In genomic region chr4:113784497-113785254, GRCh38 we compare ENCODE assay signal across 8 cellular contexts. TPM values are rescaled to one million over a fixed set of nuclear protein-coding genes. Genes with fewer than 3 reads are reported as not detected.
DNase-seq lines count a peak whose midpoint lies in the region; ATAC-seq and TF ChIP-seq lines count a peak whose summit lies in the region.

No MANE protein-coding gene starts in this region.

- ATAC-seq in GM21717 (IDR thresholded peaks at IDR 0.05; ENCODE audit: unreplicated experiment) (no peak), GM21381 (IDR thresholded peaks at IDR 0.05; ENCODE audit: unreplicated experiment) (no peak)

- TF ChIP-seq CTCF in fibroblast of mammary gland (conservative IDR thresholded peaks at IDR 0.05; ENCODE audit: control insufficient read depth, insufficient read depth, low read depth, low read length), result no peak

- no peak overlapping the region for H3K4me3 ChIP-seq in fibroblast of mammary gland (ENCODE audit: control insufficient read depth, low read depth, low read length)

- peak; percentile 89 for DNase-seq in H4 (ENCODE audit: low spot score)
- peak; percentile 85 for DNase-seq in RKO (ENCODE audit: low spot score)
- DNase-seq in fibroblast of mammary gland (ENCODE audit: low read depth), result peak; percentile 99
- peak; percentile 99 for DNase-seq in renal cortical epithelial cell (ENCODE audit: low read depth)
- DNase-seq in NCI-H748 treated with DMSO at 0.1 percent for 48 hours (lab: John Stamatoyannopoulos, UW), result no peak
- no peak for DNase-seq in activated CD4-positive, alpha-beta T cell treated with anti-CD3 and anti-CD28 coated beads, Interleukin-2, amount 50 U/mL, for 1 hour

RNA-seq across cellular contexts. Expression of gene CAMK2D, which starts 23.1 kb away (rescaled TPM):
- total RNA-seq in H4 (2014; rRNA removed; shearing (Covaris generic)), result 22.6 and 27.6 TPM in 2 replicates
- total RNA-seq in renal cortical epithelial cell, result 43.6 and 50.1 TPM in 2 replicates

Comparison
In these comparisons a context has a peak if more than half of its experiments do, and no peak if none do; other contexts are left out.
1. DNase-seq: peak in H4 (single experiment), RKO (single experiment), fibroblast of mammary gland (single experiment) and renal cortical epithelial cell (single experiment); none in NCI-H748 treated with DMSO at 0.1 percent for 48 hours (single experiment) and activated CD4-positive, alpha-beta T cell treated with anti-CD3 and anti-CD28 coated beads, Interleukin-2, amount 50 U/mL, for 1 hour (single experiment).